ENCODE assay signal across 8 cellular contexts in the genomic region with DNA sequence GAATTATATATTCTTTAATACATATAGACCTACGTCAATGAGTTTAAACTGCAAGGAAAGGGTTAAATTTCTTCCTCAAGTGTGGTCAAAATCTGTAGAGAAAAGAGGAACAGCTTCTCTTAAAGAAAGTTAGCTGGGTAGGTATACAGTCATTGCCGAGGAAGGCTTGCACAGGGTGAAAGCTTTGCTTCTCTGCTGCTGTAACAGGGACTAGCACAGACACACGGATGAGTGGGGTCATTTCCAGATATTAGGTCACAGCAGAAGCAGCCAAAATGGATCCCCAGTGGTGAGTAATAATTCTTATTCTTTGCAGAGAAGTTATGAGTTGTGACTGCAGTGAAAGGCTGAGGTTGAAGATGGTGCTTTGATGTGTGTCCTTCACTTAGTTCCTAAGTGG. TPM values are rescaled to one million over a fixed set of nuclear protein-coding genes. Genes with fewer than 3 reads are reported as not detected.
DNase-seq lines count a peak whose midpoint lies in the region; ATAC-seq and TF ChIP-seq lines count a peak whose summit lies in the region.

TSS of gene CD86 (plus strand) at position 148 of the 400 bp plus-strand sequence. CDS start at position 276, 128 bp downstream.

- peaks cover 40% of the 10 kb centered on the region for H3K27me3 Mint-ChIP-seq in activated CD4-positive, alpha-beta T cell treated with anti-CD3 and anti-CD28 coated beads, Interleukin-2, amount 10 ng/mL, durations not matched to agents 24 days and 14 days

- in situ Hi-C loops in G401 (cut with HindIII; ENCODE audit: low sequenced_read_pairs): no loop called here

- intact Hi-C loops in OCI-LY7 (cut with micrococcal nuclease; ENCODE audit: unreplicated experiment): loop anchor here (2.0 to 5.0 kb wide), 2 partner anchors 14 to 58 kb away; no protein-coding TSS in a partner anchor
- intact Hi-C loops in activated CD4-positive, alpha-beta T cell treated with anti-CD3 and anti-CD28 coated beads, Interleukin-2, amount 10 ng/mL, durations not matched to agents 24 days and 14 days (cut with micrococcal nuclease): no loop called here

- no peak for TF ChIP-seq CTCF in OCI-LY7 (conservative IDR thresholded peaks at IDR 0.05; ENCODE audit: low read length)
- no peak for TF ChIP-seq CTCF in omental fat pad (IDR thresholded peaks at IDR 0.05)

- peaks cover 5% of the 10 kb centered on the region; the same call in 1 of the 2 replicates for H3K9me3 ChIP-seq in OCI-LY7 (ENCODE audit: low read length)

- H3K27ac Mint-ChIP-seq in activated CD4-positive, alpha-beta T cell treated with anti-CD3 and anti-CD28 coated beads, Interleukin-2, amount 10 ng/mL, durations not matched to agents 24 days and 14 days: no peak within 1 kb of the TSS

- H3K4me2 ChIP-seq in OCI-LY7 (ENCODE audit: low read length): peak within 1 kb of the TSS; percentile 96

- POLR2A ChIA-PET in OCI-LY7 (lab: Charles Lee): interaction anchor here (0.7 to 4.8 kb wide), 12 partner anchors 10 to 161 kb away, joined by 3 to 48 read pairs (median 4); partner anchors contain the start of gene SLC15A2

- H3K79me2 ChIP-seq in OCI-LY7 (ENCODE audit: insufficient read depth, low read depth, low read length): peaks cover 42% of the 10 kb centered on the region; the same call in 1 of the 2 replicates

- H3K4me1 Mint-ChIP-seq in activated CD4-positive, alpha-beta T cell treated with anti-CD3 and anti-CD28 coated beads, Interleukin-2, amount 10 ng/mL, durations not matched to agents 24 days and 14 days: no peaks in the 10 kb centered on the region

- H3K27ac ChIP-seq in OCI-LY7 (ENCODE audit: low read depth, low read length, poor library complexity, severe bottlenecking): peak within 1 kb of the TSS; percentile 61

- no peaks in the 10 kb centered on the region; the same call in 1 of the 2 replicates for H3K9me2 ChIP-seq in OCI-LY7 (ENCODE audit: insufficient read depth, low read length)

- BruUV-seq in OCI-LY7 (replicated peaks; lab: Mats Ljungman, UMichigan): no TSS peak

- DNase-seq in OCI-LY7 (ENCODE audit: low spot score) (peak; percentile 86), omental fat pad (ENCODE audit: low spot score) (no peak), SHP77 treated with DMSO at 0.1 percent for 48 hours (lab: John Stamatoyannopoulos, UW) (no peak), cerebellum (ENCODE audit: low spot score) (no peak), G401 (ENCODE audit: low spot score) (no peak)
- no peak for DNase-seq in activated CD4-positive, alpha-beta T cell treated with anti-CD3 and anti-CD28 coated beads, Interleukin-2, amount 10 ng/mL, durations not matched to agents 24 days and 14 days

- peak; percentile 89 for ATAC-seq in GM18907 (IDR thresholded peaks at IDR 0.05; ENCODE audit: unreplicated experiment)
- peak; percentile 90 for ATAC-seq in HG02840 (IDR thresholded peaks at IDR 0.05; ENCODE audit: low FRiP score, unreplicated experiment)
- ATAC-seq in omental fat pad (ENCODE audit: low FRiP score): no peak

- peaks cover 27% of the 10 kb centered on the region for H3K36me3 ChIP-seq in OCI-LY7 (ENCODE audit: insufficient read depth, low read length)

- no peaks in the 10 kb centered on the region for H3K36me3 Mint-ChIP-seq in activated CD4-positive, alpha-beta T cell treated with anti-CD3 and anti-CD28 coated beads, Interleukin-2, amount 10 ng/mL, durations not matched to agents 24 days and 14 days (ENCODE audit: low read depth)

- no peaks in the 10 kb centered on the region for H4K20me1 ChIP-seq in OCI-LY7 (ENCODE audit: insufficient read depth, low read length)

- no peak within 1 kb of the TSS for H3K4me3 Mint-ChIP-seq in activated CD4-positive, alpha-beta T cell treated with anti-CD3 and anti-CD28 coated beads, Interleukin-2, amount 10 ng/mL, durations not matched to agents 24 days and 14 days

- H3K9me3 Mint-ChIP-seq in activated CD4-positive, alpha-beta T cell treated with anti-CD3 and anti-CD28 coated beads, Interleukin-2, amount 10 ng/mL, durations not matched to agents 24 days and 14 days: peaks cover 11% of the 10 kb centered on the region

- peak within 1 kb of the TSS; percentile 72 for H3K4me3 ChIP-seq in OCI-LY7 (ENCODE audit: low read depth, low read length, poor library complexity, severe bottlenecking)

- peaks cover 49% of the 10 kb centered on the region for H3K4me1 ChIP-seq in OCI-LY7 (ENCODE audit: insufficient read depth, low read length, poor library complexity, severe bottlenecking)

- CTCF ChIA-PET in OCI-LY7 (lab: Charles Lee; ENCODE audit: unreplicated experiment): interaction anchor here (0.7 to 1.0 kb wide), 2 partner anchors 11 to 15 kb away, joined by 3 to 4 read pairs; no protein-coding TSS in a partner anchor

- peak within 1 kb of the TSS; percentile 61; the same call in 1 of the 2 replicates for H2AFZ ChIP-seq in OCI-LY7 (ENCODE audit: low read length)

RNA-seq across cellular contexts. Expression of gene CD86, which starts in this region (rescaled TPM):
- 10.8 and 13.5 TPM in 2 replicates for total RNA-seq in OCI-LY7 (2014; rRNA removed; shearing (Covaris generic))
- total RNA-seq in OCI-LY7 (2022) (18.9 and 22.2 TPM in 2 replicates), omental fat pad (10 to 100 TPM; 10.7 to 21.6 (median 15.2) TPM), cerebellum (1.00 TPM)
- 1.4 TPM in 2 replicates for total RNA-seq in activated CD4-positive, alpha-beta T cell treated with anti-CD3 and anti-CD28 coated beads, Interleukin-2, amount 10 ng/mL, durations not matched to agents 24 days and 14 days
- not detected in 2 replicates for total RNA-seq in G401 (2014; rRNA removed; shearing (Covaris generic))
